9 cellular contexts compared by ENCODE assay signal in the genomic region with DNA sequence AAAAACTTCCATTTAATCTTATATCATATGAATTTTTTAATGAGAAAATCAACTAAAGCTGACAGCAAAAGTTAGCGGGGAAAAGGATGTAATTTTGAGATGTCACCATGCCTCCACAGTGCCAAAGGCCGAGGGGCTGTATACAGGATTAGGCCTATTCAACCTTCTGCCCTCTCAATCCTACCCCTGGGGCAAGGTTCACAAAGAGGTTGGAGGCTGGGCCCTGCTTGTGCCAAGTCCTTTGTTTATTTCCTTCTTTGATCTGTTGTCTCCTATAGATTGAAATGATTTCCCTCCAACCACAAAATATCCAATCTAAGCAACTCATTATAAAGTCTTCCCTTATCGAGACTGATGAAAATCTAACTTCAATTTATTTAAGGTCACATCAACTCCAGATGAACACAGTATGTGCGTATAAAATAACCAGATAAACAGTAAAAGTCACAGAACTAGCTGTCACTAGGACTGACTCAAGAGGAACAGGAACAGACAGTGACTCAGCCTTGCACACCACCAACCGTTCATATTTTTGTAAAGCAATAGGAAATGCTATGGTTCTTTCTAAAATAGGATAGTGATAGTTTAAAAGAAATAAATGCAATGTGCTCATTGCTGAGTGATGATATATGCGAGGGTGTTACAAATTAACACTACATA.
DNase-seq lines count a peak whose midpoint lies in the region; TF ChIP-seq lines count a peak whose summit lies in the region.
"Had no signal": no experiment of that assay in that cellular context is flagged by ENCODE, and none has a peak within 500 bp of the region (broad histone marks: within the 10 kb centered on the region; RNA-seq: fewer than 3 reads in every experiment).

No MANE protein-coding gene starts in this region.

- no peaks in the 10 kb centered on the region for H3K27me3 Mint-ChIP-seq in osteocyte (ENCODE audit: unreplicated experiment)

- DNase-seq in GDM1 (lab: John Stamatoyannopoulos, UW) (peak; percentile 67), NOMO-1 treated with DMSO at 0.1 percent for 48 hours (lab: John Stamatoyannopoulos, UW; ENCODE audit: unreplicated experiment) (peak; percentile 93), dermis microvascular lymphatic vessel endothelial cell (ENCODE audit: low read depth in 2 of 2) (peak; percentile 59 to 88), osteocyte (ENCODE audit: extremely low spot score, unreplicated experiment) (no peak), NCI-H1694 treated with DMSO at 0.1 percent for 48 hours (lab: John Stamatoyannopoulos, UW) (no peak), NCI-H1048 (lab: John Stamatoyannopoulos, UW) (no peak), cerebellar nuclear complex (lab: John Stamatoyannopoulos, UW) (no peak)
- DNase-seq: activated naive CD4-positive, alpha-beta T cell treated with Interleukin-2 at 50 U/mL for 16 hours; NK-92 treated with Interleukin-12 subunit alpha and Interleukin-12 subunit beta, amount 100 ng/mL, for 24 hours had no signal

- TF ChIP-seq CTCF in osteocyte (IDR thresholded peaks at IDR 0.05), result no peak

- no peaks in the 10 kb centered on the region for H3K9me3 Mint-ChIP-seq in osteocyte (ENCODE audit: unreplicated experiment)

- peaks cover 34% of the 10 kb centered on the region for H3K4me1 Mint-ChIP-seq in osteocyte (ENCODE audit: unreplicated experiment)

- peaks cover 17% of the 10 kb centered on the region for H3K36me3 Mint-ChIP-seq in osteocyte (ENCODE audit: unreplicated experiment)

- no peak overlapping the region for H3K4me3 Mint-ChIP-seq in osteocyte (ENCODE audit: unreplicated experiment)

- peak overlapping the region; percentile 89 for H3K27ac Mint-ChIP-seq in osteocyte (ENCODE audit: unreplicated experiment)

Comparison
In these comparisons a context has a peak if more than half of its experiments do, and no peak if none do; other contexts are left out.
1. DNase-seq: peak in GDM1 (single experiment), NOMO-1 treated with DMSO at 0.1 percent for 48 hours (single experiment) and dermis microvascular lymphatic vessel endothelial cell (2 of 2); none in osteocyte (single experiment), NCI-H1694 treated with DMSO at 0.1 percent for 48 hours (single experiment), NCI-H1048 (single experiment) and cerebellar nuclear complex (0 of 2).